10 cellular contexts compared by ENCODE assay signal in genomic region chr3:64595253-64595694, GRCh38.
A peak's percentile ranks its signal among the peaks of the same experiment; 100 is the strongest.
DNase-seq lines count a peak whose midpoint lies in the region; ATAC-seq and TF ChIP-seq lines count a peak whose summit lies in the region.
"Had no signal": no experiment of that assay in that cellular context is flagged by ENCODE, and none has a peak within 500 bp of the region (broad histone marks: within the 10 kb centered on the region; RNA-seq: fewer than 3 reads in every experiment).

No MANE protein-coding gene starts in this region.

- ATAC-seq in omental fat pad (ENCODE audit: low FRiP score): peak; percentile 67
- ATAC-seq: activated T-helper 17 cell treated with anti-CD3 and anti-CD28 coated beads, Interleukin-2, amount 50 U/mL, for 72 hours had no signal

- no peak overlapping the region for H3K4me3 ChIP-seq in fibroblast of the aortic adventitia (ENCODE audit: low read depth, low read length)

- DNase-seq in AG08396 (ENCODE audit: low spot score): peak; percentile 15
- peak; percentile 14 for DNase-seq in SW480 (ENCODE audit: low spot score)
- peak; percentile 90 for DNase-seq in fibroblast of the aortic adventitia (ENCODE audit: low read depth)
- DNase-seq in omental fat pad (ENCODE audit: low spot score): no peak
- no peak for DNase-seq in HT-29 (ENCODE audit: low spot score)
- DNase-seq in NCI-H510A treated with DMSO at 0.1 percent for 48 hours (lab: John Stamatoyannopoulos, UW): no peak
- DNase-seq in NCI-H345 treated with DMSO at 0.1 percent for 48 hours (lab: John Stamatoyannopoulos, UW; ENCODE audit: unreplicated experiment): no peak
- DNase-seq in NCI-H524 (lab: John Stamatoyannopoulos, UW): no peak
- DNase-seq: NCI-H446 treated with DMSO at 0.1 percent for 48 hours had no signal

- no peak for TF ChIP-seq CTCF in fibroblast of the aortic adventitia (IDR thresholded peaks at IDR 0.05; ENCODE audit: insufficient read depth, low read length)
- TF ChIP-seq CTCF in omental fat pad (IDR thresholded peaks at IDR 0.05): no peak

Comparison
In these comparisons a context has a peak if more than half of its experiments do, and no peak if none do; other contexts are left out.
1. DNase-seq: peak in AG08396 (single experiment), SW480 (single experiment) and fibroblast of the aortic adventitia (single experiment); none in omental fat pad (single experiment), HT-29 (single experiment), NCI-H510A treated with DMSO at 0.1 percent for 48 hours (single experiment), NCI-H345 treated with DMSO at 0.1 percent for 48 hours (single experiment) and NCI-H524 (0 of 2).